Comparison of ENCODE assay signal across 21 cellular contexts in genomic region chr17:81359218-81359617, GRCh38. TPM values are rescaled to one million over a fixed set of nuclear protein-coding genes. Genes with fewer than 3 reads are reported as not detected.
DNase-seq lines count a peak whose midpoint lies in the region; ATAC-seq and TF ChIP-seq lines count a peak whose summit lies in the region.
"Had no signal": no experiment of that assay in that cellular context is flagged by ENCODE, and none has a peak within 500 bp of the region (broad histone marks: within the 10 kb centered on the region; RNA-seq: fewer than 3 reads in every experiment).

No MANE protein-coding gene starts in this region.

- peaks cover 25 to 28% of the 10 kb centered on the region in 2 donors for H3K4me1 Mint-ChIP-seq in natural killer cell treated with Interleukin-12 subunit alpha and Interleukin-12 subunit beta and Interleukin-15 and Interleukin-18, amount 100 ng/mL, for 72 hours (ENCODE audit: low read depth in 2 of 2)
- peaks cover 20 to 31% of the 10 kb centered on the region in 2 donors for H3K4me1 Mint-ChIP-seq in natural killer cell
- H3K4me1 Mint-ChIP-seq: CD4-positive, CD25-positive, alpha-beta regulatory T cell; CD8-positive, alpha-beta memory T cell had no signal

- no peak for TF ChIP-seq POLR2A in gastroesophageal sphincter (IDR thresholded peaks at IDR 0.05)

- H3K4me3 Mint-ChIP-seq in natural killer cell treated with Interleukin-12 subunit alpha and Interleukin-12 subunit beta and Interleukin-15 and Interleukin-18, amount 100 ng/mL, for 72 hours: no peak overlapping the region
- no peak overlapping the region for H3K4me3 Mint-ChIP-seq in natural killer cell
- H3K4me3 Mint-ChIP-seq: CD4-positive, CD25-positive, alpha-beta regulatory T cell; CD8-positive, alpha-beta memory T cell; HFFc6 had no signal

- ATAC-seq in natural killer cell treated with Interleukin-12 subunit alpha and Interleukin-12 subunit beta and Interleukin-15 and Interleukin-18, amount 100 ng/mL, for 72 hours: no peak
- no peak for ATAC-seq in natural killer cell
- ATAC-seq in gastroesophageal sphincter: no peak
- ATAC-seq: GM12878 had no signal

- H3K36me3 Mint-ChIP-seq in natural killer cell treated with Interleukin-12 subunit alpha and Interleukin-12 subunit beta and Interleukin-15 and Interleukin-18, amount 100 ng/mL, for 72 hours: no peaks in the 10 kb centered on the region
- H3K36me3 Mint-ChIP-seq in natural killer cell: no peaks in the 10 kb centered on the region
- H3K36me3 Mint-ChIP-seq: CD4-positive, CD25-positive, alpha-beta regulatory T cell; CD8-positive, alpha-beta memory T cell had no signal

- TF ChIP-seq CTCF in natural killer cell (IDR thresholded peaks at IDR 0.05) (no peak), gastroesophageal sphincter (IDR thresholded peaks at IDR 0.05) (no peak)

- DNase-seq in natural killer cell treated with Interleukin-12 subunit alpha and Interleukin-12 subunit beta and Interleukin-15 and Interleukin-18, amount 100 ng/mL, for 72 hours (ENCODE audit: low spot score): no peak
- DNase-seq in natural killer cell (no peak), T-helper 2 cell (no peak), NCI-H82 treated with DMSO at 0.1 percent for 48 hours (lab: John Stamatoyannopoulos, UW; ENCODE audit: unreplicated experiment) (no peak), midbrain (lab: John Stamatoyannopoulos, UW) (no peak)
- DNase-seq: C1 segment of cervical spinal cord; CD4-positive, CD25-positive, alpha-beta regulatory T cell; CD8-positive, alpha-beta memory T cell; DMS 273 treated with DMSO at 0.1 percent for 48 hours; DMS53; DND-41; EL; GM23248; HCEC 1CT; HFFc6 had no signal

- no peak for TF ChIP-seq EP300 in gastroesophageal sphincter (IDR thresholded peaks at IDR 0.05)

- peak overlapping the region in 3 of 4 donors; percentile 29 to 69 (median 48) for H3K27ac ChIP-seq in gastroesophageal sphincter
- H3K27ac ChIP-seq: 22Rv1, A549, GM23248, KMS-11 had no signal

- H3K27ac Mint-ChIP-seq in natural killer cell treated with Interleukin-12 subunit alpha and Interleukin-12 subunit beta and Interleukin-15 and Interleukin-18, amount 100 ng/mL, for 72 hours: peak overlapping the region; percentile 14 to 29
- H3K27ac Mint-ChIP-seq in natural killer cell: no peak overlapping the region
- H3K27ac Mint-ChIP-seq: CD4-positive, CD25-positive, alpha-beta regulatory T cell; CD8-positive, alpha-beta memory T cell; HFFc6 had no signal

- no peaks in the 10 kb centered on the region for H3K36me3 ChIP-seq in gastroesophageal sphincter

- H3K4me1 ChIP-seq in gastroesophageal sphincter: peaks cover 0 to 6% (median 0%) of the 10 kb centered on the region in 3 donors

- intact Hi-C loops in natural killer cell (cut with micrococcal nuclease): no loop called here

- no peaks in the 10 kb centered on the region for H3K9me3 ChIP-seq in gastroesophageal sphincter
- H3K9me3 ChIP-seq: A549 had no signal

- H3K27me3 ChIP-seq in gastroesophageal sphincter: no peaks in the 10 kb centered on the region

- peaks cover 40 to 45% of the 10 kb centered on the region in 2 donors for H3K27me3 Mint-ChIP-seq in natural killer cell treated with Interleukin-12 subunit alpha and Interleukin-12 subunit beta and Interleukin-15 and Interleukin-18, amount 100 ng/mL, for 72 hours
- H3K27me3 Mint-ChIP-seq in natural killer cell (ENCODE audit: low read depth in 2 of 2): peaks cover 31 to 52% of the 10 kb centered on the region in 2 donors

- H3K4me3 ChIP-seq in gastroesophageal sphincter: no peak overlapping the region
- H3K4me3 ChIP-seq: A549, GM12878, GM23248 had no signal

- H3K9me3 Mint-ChIP-seq in natural killer cell treated with Interleukin-12 subunit alpha and Interleukin-12 subunit beta and Interleukin-15 and Interleukin-18, amount 100 ng/mL, for 72 hours: no peaks in the 10 kb centered on the region
- H3K9me3 Mint-ChIP-seq in natural killer cell: no peaks in the 10 kb centered on the region
- H3K9me3 Mint-ChIP-seq: HFFc6 had no signal

- 35 to 78% methylated on average over 3 to 7 of the region's 8 CpGs for WGBS in gastroesophageal sphincter (ENCODE audit: low coverage in 1 of 2), 2 donors

TF ChIP-seq in PFSK-1, 5 proteins besides CTCF, POLR2A, EP300 and RAD21:
- TF ChIP-seq FOXP2 (optimal IDR thresholded peaks at IDR 0.05; ENCODE audit: borderline replicate concordance, extremely low read depth, extremely low read length, insufficient read depth) (peak; percentile 38), SIN3A (IDR thresholded peaks at IDR 0.05; ENCODE audit: borderline replicate concordance, insufficient read depth, low read length) (no peak)
TF ChIP-seq in PFSK-1: peak in this region for 1.

RNA-seq across cellular contexts. Expression of gene BAHCC1, which starts 36.0 kb away (rescaled TPM):
- total RNA-seq in natural killer cell treated with Interleukin-12 subunit alpha and Interleukin-12 subunit beta and Interleukin-15 and Interleukin-18, amount 100 ng/mL, for 72 hours: under 1 TPM; 0.52 to 0.84 TPM
- total RNA-seq in natural killer cell (10 to 100 TPM in 1 of 3 donors, 1 to 10 TPM in 2; 2.9 to 17.3 (median 5.7) TPM), gastroesophageal sphincter (10 to 100 TPM; 17.5 to 34.3 (median 19.5) TPM)
- polyA plus RNA-seq in PFSK-1 (2012; ENCODE audit: insufficient read length, low read depth): 44.2 TPM
- total RNA-seq: CD8-positive, alpha-beta memory T cell had no signal
- polyA plus RNA-seq: CD4-positive, CD25-positive, alpha-beta regulatory T cell; CD8-positive, alpha-beta memory T cell had no signal

Comparison
In these comparisons a context has a peak if more than half of its experiments do, and no peak if none do; other contexts are left out.
1. H3K27ac Mint-ChIP-seq: peak in natural killer cell treated with Interleukin-12 subunit alpha and Interleukin-12 subunit beta and Interleukin-15 and Interleukin-18, amount 100 ng/mL, for 72 hours (2 of 2); none in natural killer cell (0 of 2).